In the genomic region with DNA sequence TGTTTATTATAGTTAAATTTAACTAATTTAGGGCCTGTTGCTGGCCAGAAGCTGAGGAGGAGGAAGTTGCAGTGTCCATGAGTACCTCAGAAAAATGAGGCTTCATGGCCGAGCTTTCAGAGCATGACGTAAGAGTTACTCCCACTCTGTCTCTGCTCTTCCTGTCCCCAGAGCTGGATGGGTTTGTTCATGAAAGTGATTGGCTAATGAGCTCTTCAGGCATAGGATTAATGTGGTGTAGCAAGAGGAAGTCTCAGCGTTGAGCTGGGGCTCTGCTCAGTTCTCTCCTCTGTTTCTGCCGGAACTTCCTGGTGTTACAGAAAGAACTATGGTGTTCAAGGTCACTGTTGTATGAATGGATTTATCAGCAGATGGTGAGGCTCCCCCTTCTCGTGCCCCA, we compare ENCODE assay signal across 8 cellular contexts.
A peak's percentile ranks its signal among the peaks of the same experiment; 100 is the strongest.
DNase-seq lines count a peak whose midpoint lies in the region; TF ChIP-seq lines count a peak whose summit lies in the region.

No MANE protein-coding gene starts in this region.

- WGBS in endodermal cell (ENCODE audit: insufficient coverage in 1 of 2, insufficient read length in 1 of 2), 2 experiments: 80 to 91% methylated on average over 1 to 5 of the region's 5 CpGs

- H3K9me3 ChIP-seq in endodermal cell (ENCODE audit: control insufficient read depth, low read length): no peaks in the 10 kb centered on the region

- H3K9ac ChIP-seq in endodermal cell (ENCODE audit: extremely low read depth, low read length, poor library complexity, severe bottlenecking): no peak overlapping the region

- TF ChIP-seq CTCF in endodermal cell (conservative IDR thresholded peaks at IDR 0.05) (no peak), osteocyte (IDR thresholded peaks at IDR 0.05) (no peak)

- no peaks in the 10 kb centered on the region for H3K27me3 Mint-ChIP-seq in activated naive CD4-positive, alpha-beta T cell treated with anti-CD3 and anti-CD28 coated beads, Interleukin-2, amount 50 U/mL, for 24 hours
- H3K27me3 Mint-ChIP-seq in endodermal cell (ENCODE audit: insufficient read depth) (no peaks in the 10 kb centered on the region), osteocyte (ENCODE audit: unreplicated experiment) (no peaks in the 10 kb centered on the region)

- H3K36me3 ChIP-seq in endodermal cell (ENCODE audit: control insufficient read depth, insufficient read depth, low read length): no peaks in the 10 kb centered on the region

- no peaks in the 10 kb centered on the region for H3K36me3 Mint-ChIP-seq in activated naive CD4-positive, alpha-beta T cell treated with anti-CD3 and anti-CD28 coated beads, Interleukin-2, amount 50 U/mL, for 24 hours
- H3K36me3 Mint-ChIP-seq in endodermal cell (ENCODE audit: low read depth): no peaks in the 10 kb centered on the region
- no peaks in the 10 kb centered on the region for H3K36me3 Mint-ChIP-seq in osteocyte (ENCODE audit: unreplicated experiment)

- H3K4me1 Mint-ChIP-seq in activated naive CD4-positive, alpha-beta T cell treated with anti-CD3 and anti-CD28 coated beads, Interleukin-2, amount 50 U/mL, for 24 hours: peaks cover 65% of the 10 kb centered on the region
- peaks cover 18% of the 10 kb centered on the region for H3K4me1 Mint-ChIP-seq in endodermal cell
- H3K4me1 Mint-ChIP-seq in osteocyte (ENCODE audit: unreplicated experiment): peaks cover 33% of the 10 kb centered on the region

- no peaks in the 10 kb centered on the region for H3K9me3 Mint-ChIP-seq in activated naive CD4-positive, alpha-beta T cell treated with anti-CD3 and anti-CD28 coated beads, Interleukin-2, amount 50 U/mL, for 24 hours
- no peaks in the 10 kb centered on the region for H3K9me3 Mint-ChIP-seq in endodermal cell
- H3K9me3 Mint-ChIP-seq in osteocyte (ENCODE audit: unreplicated experiment): no peaks in the 10 kb centered on the region

- no peak for DNase-seq in activated naive CD4-positive, alpha-beta T cell (lab: John Stamatoyannopoulos, UW)
- DNase-seq in NOMO-1 treated with dmso at 0.1 percent for 144 hours (lab: John Stamatoyannopoulos, UW; ENCODE audit: unreplicated experiment): peak; percentile 91
- DNase-seq in endodermal cell: peak; percentile 42
- no peak for DNase-seq in osteocyte (ENCODE audit: extremely low spot score, unreplicated experiment)
- DNase-seq in 8988T: no peak
- no peak for DNase-seq in RKO (ENCODE audit: low spot score)
- DNase-seq in COLO668 (lab: John Stamatoyannopoulos, UW; ENCODE audit: unreplicated experiment): no peak

- H3K27ac ChIP-seq in endodermal cell (ENCODE audit: low read depth, low read length): no peak overlapping the region

- H3K4me1 ChIP-seq in endodermal cell (ENCODE audit: control insufficient read depth, insufficient read depth, low read length): no peaks in the 10 kb centered on the region

- H3K4me3 ChIP-seq in endodermal cell (ENCODE audit: low read length): no peak overlapping the region

- peak overlapping the region; percentile 75 for H3K27ac Mint-ChIP-seq in activated naive CD4-positive, alpha-beta T cell treated with anti-CD3 and anti-CD28 coated beads, Interleukin-2, amount 50 U/mL, for 24 hours
- H3K27ac Mint-ChIP-seq in endodermal cell: no peak overlapping the region
- H3K27ac Mint-ChIP-seq in osteocyte (ENCODE audit: unreplicated experiment): peak overlapping the region; percentile 8

- no peaks in the 10 kb centered on the region for H3K27me3 ChIP-seq in endodermal cell (ENCODE audit: control insufficient read depth, insufficient read depth, low read length, poor library complexity, severe bottlenecking)

- H3K4me3 Mint-ChIP-seq in activated naive CD4-positive, alpha-beta T cell treated with anti-CD3 and anti-CD28 coated beads, Interleukin-2, amount 50 U/mL, for 24 hours: no peak overlapping the region
- H3K4me3 Mint-ChIP-seq in endodermal cell (no peak overlapping the region), osteocyte (ENCODE audit: unreplicated experiment) (no peak overlapping the region)

Comparison
In these comparisons a context has a peak if more than half of its experiments do, and no peak if none do; other contexts are left out.
1. DNase-seq: peak in NOMO-1 treated with dmso at 0.1 percent for 144 hours (single experiment) and endodermal cell (single experiment); none in activated naive CD4-positive, alpha-beta T cell (0 of 4), osteocyte (single experiment), 8988T (single experiment), RKO (single experiment) and COLO668 (single experiment).